8 cellular contexts compared by ENCODE assay signal in genomic region chr16:10180771-10181163, GRCh38. TPM values are rescaled to one million over a fixed set of nuclear protein-coding genes. Genes with fewer than 3 reads are reported as not detected.
DNase-seq lines count a peak whose midpoint lies in the region; ATAC-seq, FAIRE-seq and TF ChIP-seq lines count a peak whose summit lies in the region.

No MANE protein-coding gene starts in this region.

- TF ChIP-seq CTCF in A673 (conservative IDR thresholded peaks at IDR 0.05; ENCODE audit: low read depth, low read length) (peak; percentile 60), GM12878 (IDR thresholded peaks at IDR 0.05 in 2 of 3, conservative IDR thresholded peaks at IDR 0.05 in 1 of 3; ENCODE audit: control insufficient read depth in 2 of 3, extremely low read depth in 1 of 3, insufficient read depth in 1 of 3, low read depth in 3 of 3, low read length in 3 of 3) (peak; percentile 47 to 65 (median 59)), suprapubic skin (IDR thresholded peaks at IDR 0.05) (no peak)

- no peaks in the 10 kb centered on the region for H3K79me2 ChIP-seq in GM12878 (ENCODE audit: control insufficient read depth, insufficient read depth, low read length)

- H3K4me1 ChIP-seq in A673 (ENCODE audit: insufficient read depth, low read length, poor library complexity, severe bottlenecking) = peaks cover 4% of the 10 kb centered on the region
- H3K4me1 ChIP-seq in GM12878 (ENCODE audit: control insufficient read depth, insufficient read depth, low read length) = peaks cover 3% of the 10 kb centered on the region; the same call in 1 of the 2 replicates
- H3K4me1 ChIP-seq in suprapubic skin = peaks cover 26% of the 10 kb centered on the region

- TF ChIP-seq EP300 in GM12878 (IDR thresholded peaks at IDR 0.05; ENCODE audit: borderline replicate concordance in 1 of 2, control insufficient read depth in 1 of 2, low read depth in 2 of 2, low read length in 2 of 2) = no peak
- TF ChIP-seq EP300 in suprapubic skin (IDR thresholded peaks at IDR 0.05) = no peak

- peak overlapping the region; percentile 34 for H3K4me3 ChIP-seq in A673 (ENCODE audit: low read depth, low read length, poor library complexity, severe bottlenecking)
- H3K4me3 ChIP-seq in GM12878 = no peak overlapping the region
- H3K4me3 ChIP-seq in suprapubic skin = peak overlapping the region; percentile 41

- RAD21 ChIA-PET in GM12878 (lab: Charles Lee; ENCODE audit: unreplicated experiment) = interaction anchor here (0.6 to 3.4 kb wide), 24 partner anchors 32 to 1042 kb away, joined by 3 to 32 read pairs (median 3); no protein-coding TSS in a partner anchor

- intact Hi-C loops in A673 (cut with micrococcal nuclease; ENCODE audit: unreplicated experiment) = loop anchor here (5.0 kb wide), 5 partner anchors 533 to 1613 kb away; no protein-coding TSS in a partner anchor
- intact Hi-C loops in GM12878 (cut with micrococcal nuclease; ENCODE audit: unreplicated experiment) = loop anchor here (1.0 to 5.0 kb wide), 8 partner anchors 148 to 1020 kb away; no protein-coding TSS in a partner anchor

- TF ChIP-seq POLR2A in GM12878 (IDR thresholded peaks at IDR 0.05; ENCODE audit: low read depth, low read length) = no peak
- no peak for TF ChIP-seq POLR2A in suprapubic skin (IDR thresholded peaks at IDR 0.05)

- H2AFZ ChIP-seq in GM12878 (ENCODE audit: control insufficient read depth, low read depth, low read length) = no peak overlapping the region

- in situ Hi-C loops in GM12878 (cut with MboI) = loop anchor here (5.0 to 10.0 kb wide), 4 partner anchors 533 to 1606 kb away; no protein-coding TSS in a partner anchor

- H3K27ac ChIP-seq in A673 (ENCODE audit: low read depth, low read length, poor library complexity, severe bottlenecking) (no peak overlapping the region), GM12878 (ENCODE audit: control insufficient read depth, insufficient read depth) (no peak overlapping the region), suprapubic skin (no peak overlapping the region)

- H3K36me3 ChIP-seq in A673 (ENCODE audit: insufficient read depth, low read length, poor library complexity, severe bottlenecking) = no peaks in the 10 kb centered on the region
- no peaks in the 10 kb centered on the region for H3K36me3 ChIP-seq in GM12878 (ENCODE audit: control insufficient read depth in 2 of 2, insufficient read depth in 2 of 2, low read length in 1 of 2)
- no peaks in the 10 kb centered on the region for H3K36me3 ChIP-seq in suprapubic skin

- no TSS peak for BruUV-seq in A673 (replicated peaks; lab: Mats Ljungman, UMichigan)
- no TSS peak for BruUV-seq in GM12878 (replicated peaks; lab: Mats Ljungman, UMichigan)

- DNase-seq in A673 (ENCODE audit: low spot score) = peak; percentile 72
- no peak for DNase-seq in GM12878 (ENCODE audit: low read depth, low spot score)
- no peak for DNase-seq in left lobe of liver (ENCODE audit: low spot score)
- DNase-seq in suprapubic skin (ENCODE audit: low spot score in 2 of 2) = no peak
- no peak for DNase-seq in activated CD4-positive, CD25-positive, alpha-beta regulatory T cell treated with anti-CD3 and anti-CD28 coated beads, Interleukin-2, amount 50 U/mL, for 72 hours
- DNase-seq in central memory CD4-positive, alpha-beta T cell = no peak

- H3K27me3 ChIP-seq in A673 (replicated peaks; ENCODE audit: insufficient read depth, low read depth, low read length, poor library complexity) (peaks cover 40% of the 10 kb centered on the region), GM12878 (replicated peaks in 1 of 2; ENCODE audit: control insufficient read depth in 2 of 2, insufficient read depth in 2 of 2, low read length in 1 of 2) (peaks cover 3 to 6% of the 10 kb centered on the region in 2 experiments; a peak in 3 of 4 replicates), suprapubic skin (peaks cover 61% of the 10 kb centered on the region)

- no peak for FAIRE-seq in GM12878 (lab: Jason Lieb, UNC)

- peak; percentile 46 for TF ChIP-seq RAD21 in GM12878 (IDR thresholded peaks at IDR 0.05; ENCODE audit: insufficient read depth, low read depth, low read length)

- whole genome bisulfite sequencing in GM12878 (ENCODE audit: insufficient coverage, insufficient replicate concordance, low lambda C conversion rate, missing lambda C conversion rate) = 9% methylated on average over 19 of the region's 24 CpGs
- 15% methylated on average over 18 of the region's 24 CpGs for WGBS in suprapubic skin

- POLR2A ChIA-PET in A673 (lab: Charles Lee; ENCODE audit: low non-redundant PET) = no interaction called here
- POLR2A ChIA-PET in GM12878 (lab: Charles Lee) = interaction anchor here (0.6 kb wide), 1 partner anchor 1042 kb away, joined by 3 read pairs; no protein-coding TSS in a partner anchor

- peak overlapping the region; percentile 73; the same call in 1 of the 2 replicates for H3K4me2 ChIP-seq in GM12878 (ENCODE audit: control insufficient read depth, insufficient read depth)

- ATAC-seq in HG03354 (IDR thresholded peaks at IDR 0.05; ENCODE audit: poor library complexity, severe bottlenecking, unreplicated experiment) = peak; percentile 57
- ATAC-seq in GM12878 = peak; percentile 64
- ATAC-seq in left lobe of liver = peak; percentile 13
- no peak for ATAC-seq in GM18520 (IDR thresholded peaks at IDR 0.05; ENCODE audit: unreplicated experiment)

- CTCF ChIA-PET in A673 (lab: Charles Lee) = interaction anchor here (0.7 to 1.5 kb wide), 4 partner anchors 447 to 1042 kb away, joined by 3 to 4 read pairs (median 3); no protein-coding TSS in a partner anchor
- CTCF ChIA-PET in GM12878 (lab: Yijun Ruan, JAX) = interaction anchor here (0.7 to 6.9 kb wide), 22 partner anchors 9 to 1041 kb away, joined by 3 to 80 read pairs (median 3); no protein-coding TSS in a partner anchor

- SMC1A ChIA-PET in GM12878 (lab: Charles Lee; ENCODE audit: uncharacterized antibody, unreplicated experiment) = interaction anchor here (0.6 to 3.8 kb wide), 14 partner anchors 58 to 1042 kb away, joined by 3 to 28 read pairs (median 4); no protein-coding TSS in a partner anchor

- H3K9ac ChIP-seq in GM12878 (ENCODE audit: control insufficient read depth, insufficient read depth, low read length) = no peak overlapping the region

- no peaks in the 10 kb centered on the region for H4K20me1 ChIP-seq in GM12878 (ENCODE audit: control insufficient read depth, insufficient read depth)

- no peaks in the 10 kb centered on the region for H3K9me3 ChIP-seq in A673 (ENCODE audit: low read depth, low read length, poor library complexity, severe bottlenecking)
- no peaks in the 10 kb centered on the region for H3K9me3 ChIP-seq in GM12878 (replicated peaks; ENCODE audit: control insufficient read depth, insufficient read depth, low read length)
- no peaks in the 10 kb centered on the region for H3K9me3 ChIP-seq in suprapubic skin

TF ChIP-seq in GM12878, 131 proteins besides CTCF, POLR2A, EP300 and RAD21:
- TF ChIP-seq EGR1 (IDR thresholded peaks at IDR 0.05; ENCODE audit: borderline replicate concordance in 1 of 2, low read depth in 2 of 2, low read length in 2 of 2) = peak in 1 of 2 experiments; percentile 54; a peak in 1 of 3 replicates
- no peak for TF ChIP-seq CEBPB (IDR thresholded peaks at IDR 0.05; ENCODE audit: borderline replicate concordance in 1 of 2, low read depth in 2 of 2, low read length in 2 of 2)
- TF ChIP-seq SMC3 (IDR thresholded peaks at IDR 0.05; ENCODE audit: borderline replicate concordance, low read length) = peak; percentile 58; the same call in 1 of the 2 replicates
- no peak for TF ChIP-seq NFIC (IDR thresholded peaks at IDR 0.05; ENCODE audit: low read depth, low read length)

RNA-seq across cellular contexts. Expression of gene GRIN2A, which starts 1.5 kb away (rescaled TPM):
- total RNA-seq in A673 (2021) (0.81 and 1.2 TPM in 2 replicates), GM12878 (2014; rRNA removed) (7.5 and 9.4 TPM in 2 replicates), GM12878 (2014; rRNA removed; fragmentation: Illumina TruSeq; extraction: Trizol) (8.0 and 9.2 TPM in 2 replicates), GM12878 (2021) (11.2 and 13.3 TPM in 2 replicates), left lobe of liver (0.03 TPM), suprapubic skin (1 to 10 TPM in 2 of 4 donors, under 1 TPM in 2; 0.08 to 5.4 (median 1.3) TPM)
- total RNA-seq in GM12878 (2013; cell fraction: nucleolus; rRNA removed) = 17.4 and 19.2 TPM in 2 replicates
- 0.63 TPM for polyA plus RNA-seq in GM12878 (2011; ENCODE audit: low read depth)
- polyA plus RNA-seq in GM12878 (2011; rRNA removed) (7.6 and 7.8 TPM in 2 replicates), GM12878 (2014; fragmentation: Illumina TruSeq; extraction: Trizol) (7.9 and 8.2 TPM in 2 replicates), GM12878 (2014; fragmentation: Nextera tagmentation; extraction: Ambion mirVana) (1 to 10 TPM; 2.4 to 2.5 TPM), GM12878 (2014; rRNA removed) (5.7 and 7.0 TPM in 2 replicates), GM12878 (2016; fragmentation: Nextera tagmentation; extraction: Ambion mirVana) (1 to 10 TPM; 4.0 TPM)
- 5.2 and 5.9 TPM in 2 replicates for polyA plus RNA-seq in GM12878 (2011; cell fraction: cytosol; rRNA removed)
- polyA plus RNA-seq in GM12878 (2011; cell fraction: nucleus; rRNA removed) = 13.5 and 14.2 TPM in 2 replicates
- polyA plus RNA-seq in GM12878 (2012) = 0.56 and 1.2 TPM in 2 replicates
- 34.1 and 43.9 TPM in 2 replicates for polyA minus RNA-seq in GM12878 (2011; rRNA and poly(A)+ RNA removed)
- 6.0 and 6.3 TPM in 2 replicates for polyA minus RNA-seq in GM12878 (2011; cell fraction: cytosol; rRNA and poly(A)+ RNA removed)
- polyA minus RNA-seq in GM12878 (2011; cell fraction: nucleus; rRNA and poly(A)+ RNA removed) = 27.1 and 40.9 TPM in 2 replicates

Comparison
In these comparisons a context has a peak if more than half of its experiments do, and no peak if none do; other contexts are left out.
1. CTCF ChIP-seq: peak in A673 (single experiment) and GM12878 (3 of 3); none in suprapubic skin (0 of 2).